ENCODE assay signal across 8 cellular contexts in the genomic region with DNA sequence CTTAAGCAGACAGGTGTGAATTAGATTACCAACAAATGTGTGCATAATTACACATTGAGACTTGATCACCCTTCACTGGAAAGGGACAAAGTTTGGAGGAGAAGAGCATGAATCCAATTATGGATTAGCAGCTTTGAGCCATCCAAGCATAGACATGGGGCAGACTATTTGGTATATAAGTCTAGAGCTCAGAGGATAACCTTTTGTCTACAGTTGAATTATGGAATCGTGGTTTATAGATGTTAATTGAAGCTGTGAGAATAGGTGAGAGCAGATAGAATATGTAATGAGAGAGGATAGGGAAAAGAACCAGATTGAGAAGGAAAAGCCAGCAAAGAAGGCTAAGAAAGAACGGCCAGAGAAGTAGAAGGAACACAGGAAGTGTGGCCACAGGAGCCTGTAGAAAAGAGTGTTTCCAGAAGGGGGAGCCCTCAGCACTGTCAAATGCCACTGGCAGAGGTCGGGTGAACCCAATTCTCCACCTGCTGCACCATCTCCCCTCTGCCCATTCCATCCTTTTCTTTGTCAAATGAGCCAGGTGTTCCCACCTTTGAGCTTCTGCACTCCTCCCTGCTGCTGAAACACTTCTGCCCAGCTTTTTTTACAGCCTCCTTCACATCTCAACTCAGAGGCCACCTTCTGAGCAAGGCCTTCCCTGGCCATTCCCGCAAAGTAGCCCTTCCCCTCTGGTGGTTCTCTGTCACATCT.
DNase-seq lines count a peak whose midpoint lies in the region; ATAC-seq lines count a peak whose summit lies in the region.

No MANE protein-coding gene starts in this region.

- DNase-seq in activated gamma-delta T cell treated with Interleukin-2 at 50 U/mL for 16 hours: peak; percentile 64
- no peak for DNase-seq in activated gamma-delta T cell (lab: John Stamatoyannopoulos, UW)
- peak; percentile 13 to 48 for DNase-seq in NCI-H1930 (lab: John Stamatoyannopoulos, UW)
- DNase-seq in T-helper 9 cell: peak; percentile 42
- DNase-seq in astrocyte of the hippocampus (ENCODE audit: low read depth, low spot score): peak; percentile 69
- peak; percentile 78 for DNase-seq in iPS-NIHi11 (ENCODE audit: low spot score)
- peak; percentile 55 for DNase-seq in stimulated activated CD4-positive, alpha-beta T cell treated with anti-CD3 and anti-CD28 coated beads, Interleukin-1b, Interleukin-23, amount 100 ng/mL, for 48 hours

- ATAC-seq in HG03439 (IDR thresholded peaks at IDR 0.05; ENCODE audit: unreplicated experiment): no peak
